In the genomic region with DNA sequence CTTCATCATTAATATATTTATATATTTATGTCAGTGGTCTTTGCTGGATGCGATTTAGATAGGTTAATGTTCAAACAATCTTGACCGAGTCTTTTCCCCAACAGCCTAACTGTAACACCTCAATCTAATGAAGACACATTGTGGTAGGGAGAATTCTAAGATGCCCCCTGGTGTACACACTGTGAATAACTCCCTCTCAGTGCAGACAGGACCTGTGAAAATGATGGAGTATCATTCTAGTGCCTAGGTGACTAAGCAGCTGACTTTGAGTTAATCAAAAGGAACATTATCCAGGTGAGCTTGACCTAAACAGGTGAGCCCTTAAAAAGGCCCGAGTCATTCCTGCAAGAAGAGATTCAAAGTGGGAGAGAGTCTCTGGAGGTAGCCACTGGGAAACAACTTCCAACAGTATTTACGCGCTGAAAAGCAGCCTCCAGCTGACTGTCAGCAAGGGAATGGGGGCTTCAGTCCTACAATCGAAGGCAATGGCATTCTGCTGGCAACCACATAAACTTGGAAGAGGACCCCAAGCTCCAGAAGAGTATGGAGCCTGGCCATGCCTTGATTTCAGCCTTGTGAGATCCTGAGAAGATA, we compare ENCODE assay signal across 1 cellular context.
TF ChIP-seq lines count a peak whose summit lies in the region.

No MANE protein-coding gene starts in this region.

TF ChIP-seq in SK-N-SH, 30 proteins besides CTCF, POLR2A, EP300 and RAD21 (continued from another document):
- TF ChIP-seq, protein P1, sequence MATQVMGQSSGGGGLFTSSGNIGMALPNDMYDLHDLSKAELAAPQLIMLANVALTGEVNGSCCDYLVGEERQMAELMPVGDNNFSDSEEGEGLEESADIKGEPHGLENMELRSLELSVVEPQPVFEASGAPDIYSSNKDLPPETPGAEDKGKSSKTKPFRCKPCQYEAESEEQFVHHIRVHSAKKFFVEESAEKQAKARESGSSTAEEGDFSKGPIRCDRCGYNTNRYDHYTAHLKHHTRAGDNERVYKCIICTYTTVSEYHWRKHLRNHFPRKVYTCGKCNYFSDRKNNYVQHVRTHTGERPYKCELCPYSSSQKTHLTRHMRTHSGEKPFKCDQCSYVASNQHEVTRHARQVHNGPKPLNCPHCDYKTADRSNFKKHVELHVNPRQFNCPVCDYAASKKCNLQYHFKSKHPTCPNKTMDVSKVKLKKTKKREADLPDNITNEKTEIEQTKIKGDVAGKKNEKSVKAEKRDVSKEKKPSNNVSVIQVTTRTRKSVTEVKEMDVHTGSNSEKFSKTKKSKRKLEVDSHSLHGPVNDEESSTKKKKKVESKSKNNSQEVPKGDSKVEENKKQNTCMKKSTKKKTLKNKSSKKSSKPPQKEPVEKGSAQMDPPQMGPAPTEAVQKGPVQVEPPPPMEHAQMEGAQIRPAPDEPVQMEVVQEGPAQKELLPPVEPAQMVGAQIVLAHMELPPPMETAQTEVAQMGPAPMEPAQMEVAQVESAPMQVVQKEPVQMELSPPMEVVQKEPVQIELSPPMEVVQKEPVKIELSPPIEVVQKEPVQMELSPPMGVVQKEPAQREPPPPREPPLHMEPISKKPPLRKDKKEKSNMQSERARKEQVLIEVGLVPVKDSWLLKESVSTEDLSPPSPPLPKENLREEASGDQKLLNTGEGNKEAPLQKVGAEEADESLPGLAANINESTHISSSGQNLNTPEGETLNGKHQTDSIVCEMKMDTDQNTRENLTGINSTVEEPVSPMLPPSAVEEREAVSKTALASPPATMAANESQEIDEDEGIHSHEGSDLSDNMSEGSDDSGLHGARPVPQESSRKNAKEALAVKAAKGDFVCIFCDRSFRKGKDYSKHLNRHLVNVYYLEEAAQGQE (IDR thresholded peaks at IDR 0.05; ENCODE audit: low read depth, low read length) = no peak
- TF ChIP-seq JUND (IDR thresholded peaks at IDR 0.05) (no peak), RXRA (IDR thresholded peaks at IDR 0.05; ENCODE audit: borderline replicate concordance, low read depth) (no peak)
- TF ChIP-seq, protein P2, sequence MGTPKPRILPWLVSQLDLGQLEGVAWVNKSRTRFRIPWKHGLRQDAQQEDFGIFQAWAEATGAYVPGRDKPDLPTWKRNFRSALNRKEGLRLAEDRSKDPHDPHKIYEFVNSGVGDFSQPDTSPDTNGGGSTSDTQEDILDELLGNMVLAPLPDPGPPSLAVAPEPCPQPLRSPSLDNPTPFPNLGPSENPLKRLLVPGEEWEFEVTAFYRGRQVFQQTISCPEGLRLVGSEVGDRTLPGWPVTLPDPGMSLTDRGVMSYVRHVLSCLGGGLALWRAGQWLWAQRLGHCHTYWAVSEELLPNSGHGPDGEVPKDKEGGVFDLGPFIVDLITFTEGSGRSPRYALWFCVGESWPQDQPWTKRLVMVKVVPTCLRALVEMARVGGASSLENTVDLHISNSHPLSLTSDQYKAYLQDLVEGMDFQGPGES (IDR thresholded peaks at IDR 0.05; ENCODE audit: low read depth, low read length) = no peak
